ENCODE assay signal across 13 cellular contexts in genomic region chr12:46908936-46909635, GRCh38.
"Had no signal": no experiment of that assay in that cellular context is flagged by ENCODE, and none has a peak within 500 bp of the region (broad histone marks: within the 10 kb centered on the region; RNA-seq: fewer than 3 reads in every experiment).

No MANE protein-coding gene starts in this region.

- H3K36me3 ChIP-seq: brain microvascular endothelial cell, lower lobe of right lung, uterus had no signal

- H3K27ac ChIP-seq: brain microvascular endothelial cell, dorsolateral prefrontal cortex, lower lobe of right lung, uterus had no signal

- H3K9me3 ChIP-seq: lower lobe of right lung, uterus had no signal

- FAIRE-seq: endometrium had no signal

- DNase-seq: activated CD4-positive, alpha-beta T cell treated with anti-CD3 and anti-CD28 coated beads, Interleukin-2, amount 10 ng/mL, durations not matched to agents 7 days and 5 days; activated CD4-positive, CD25-positive, alpha-beta regulatory T cell; activated effector memory CD4-positive, alpha-beta T cell treated with anti-CD3 and anti-CD28 coated beads, Interleukin-2, amount 50 U/mL, for 16 hours; amygdala; dorsolateral prefrontal cortex; left cardiac atrium; lower lobe of right lung; naive B cell; stimulated activated CD4-positive, alpha-beta T cell treated with anti-CD3 and anti-CD28 coated beads, Interleukin-4, amount 100 ng/mL, for 4 hours; uterus had no signal

- H3K4me3 Mint-ChIP-seq: activated CD4-positive, alpha-beta T cell treated with anti-CD3 and anti-CD28 coated beads, Interleukin-2, amount 10 ng/mL, durations not matched to agents 7 days and 5 days; activated naive CD8-positive, alpha-beta T cell; naive B cell had no signal

- H3K27ac Mint-ChIP-seq: activated CD4-positive, alpha-beta T cell treated with anti-CD3 and anti-CD28 coated beads, Interleukin-2, amount 10 ng/mL, durations not matched to agents 7 days and 5 days; activated naive CD8-positive, alpha-beta T cell; naive B cell had no signal

- H3K4me1 Mint-ChIP-seq: activated CD4-positive, alpha-beta T cell treated with anti-CD3 and anti-CD28 coated beads, Interleukin-2, amount 10 ng/mL, durations not matched to agents 7 days and 5 days; naive B cell had no signal

- H3K27me3 ChIP-seq: brain microvascular endothelial cell, uterus had no signal

- H3K4me1 ChIP-seq: lower lobe of right lung, uterus had no signal

- ATAC-seq: left cardiac atrium had no signal

- H3K4me3 ChIP-seq: dorsolateral prefrontal cortex, lower lobe of right lung, uterus had no signal
